8 cellular contexts compared by ENCODE assay signal in genomic region chr1:28737245-28738137, GRCh38. TPM values are rescaled to one million over a fixed set of nuclear protein-coding genes. Genes with fewer than 3 reads are reported as not detected.
A peak's percentile ranks its signal among the peaks of the same experiment; 100 is the strongest.
DNase-seq lines count a peak whose midpoint lies in the region; ATAC-seq and TF ChIP-seq lines count a peak whose summit lies in the region.

No MANE protein-coding gene starts in this region.

- H3K27me3 Mint-ChIP-seq in glutamatergic neuron (ENCODE audit: unreplicated experiment) = peaks cover 5% of the 10 kb centered on the region

- peaks cover 19% of the 10 kb centered on the region for H3K4me1 Mint-ChIP-seq in glutamatergic neuron (ENCODE audit: low read depth, unreplicated experiment)

- H3K36me3 ChIP-seq in upper lobe of right lung = peaks cover 41% of the 10 kb centered on the region

- TF ChIP-seq CTCF in glutamatergic neuron (IDR thresholded peaks at IDR 0.05; ENCODE audit: partially characterized antibody, unreplicated experiment) (no peak), upper lobe of right lung (IDR thresholded peaks at IDR 0.05) (no peak)

- ATAC-seq in GM18909 (IDR thresholded peaks at IDR 0.05; ENCODE audit: poor library complexity, unreplicated experiment) (peak; percentile 7), upper lobe of right lung (peak; percentile 27)

- peak overlapping the region; percentile 98 for H3K4me3 Mint-ChIP-seq in glutamatergic neuron (ENCODE audit: unreplicated experiment)

- DNase-seq in AG20443 (ENCODE audit: low spot score) (peak; percentile 58), HT-29 (ENCODE audit: low spot score) (peak; percentile 66), RKO (ENCODE audit: low spot score) (peak; percentile 80), glutamatergic neuron (peak; percentile 72), pons (ENCODE audit: low spot score) (peak; percentile 51), upper lobe of right lung (peak; percentile 78)
- peak; percentile 55 for DNase-seq in activated naive CD4-positive, alpha-beta T cell treated with Interleukin-2 at 50 U/mL for 16 hours

- peak overlapping the region; percentile 99 for H3K27ac Mint-ChIP-seq in glutamatergic neuron (ENCODE audit: unreplicated experiment)

- H3K27me3 ChIP-seq in upper lobe of right lung = no peaks in the 10 kb centered on the region

- no peaks in the 10 kb centered on the region for H3K9me3 ChIP-seq in upper lobe of right lung

- peak overlapping the region; percentile 96 for H3K27ac ChIP-seq in upper lobe of right lung

- peaks cover 5% of the 10 kb centered on the region for H3K9me3 Mint-ChIP-seq in glutamatergic neuron (ENCODE audit: unreplicated experiment)

- peaks cover 4% of the 10 kb centered on the region for H3K36me3 Mint-ChIP-seq in glutamatergic neuron (ENCODE audit: unreplicated experiment)

- peaks cover 31% of the 10 kb centered on the region for H3K4me1 ChIP-seq in upper lobe of right lung

- intact Hi-C loops in upper lobe of right lung (cut with DNase I) = loop anchor here (10.0 kb wide), 1 partner anchor 93 kb away; the partner anchor contains the start of genes RNU11 and TAF12

- H3K4me3 ChIP-seq in upper lobe of right lung = peak overlapping the region; percentile 96

RNA-seq across cellular contexts. Expression of gene YTHDF2, which starts 0.8 kb away (rescaled TPM):
- total RNA-seq in HT-29 (2014; rRNA removed; shearing (Covaris generic)) = 45.5 and 46.6 TPM in 2 replicates
- total RNA-seq in glutamatergic neuron (ENCODE audit: unreplicated experiment) (130 TPM), upper lobe of right lung (65.8 TPM)

Comparison
In these comparisons a context has a peak if more than half of its experiments do, and no peak if none do; other contexts are left out.
1. Peak in every context shown above with its lines: DNase-seq, ATAC-seq, H3K4me3 ChIP-seq and H3K27ac ChIP-seq.